Comparison of ENCODE assay signal across 1 cellular context in the genomic region with DNA sequence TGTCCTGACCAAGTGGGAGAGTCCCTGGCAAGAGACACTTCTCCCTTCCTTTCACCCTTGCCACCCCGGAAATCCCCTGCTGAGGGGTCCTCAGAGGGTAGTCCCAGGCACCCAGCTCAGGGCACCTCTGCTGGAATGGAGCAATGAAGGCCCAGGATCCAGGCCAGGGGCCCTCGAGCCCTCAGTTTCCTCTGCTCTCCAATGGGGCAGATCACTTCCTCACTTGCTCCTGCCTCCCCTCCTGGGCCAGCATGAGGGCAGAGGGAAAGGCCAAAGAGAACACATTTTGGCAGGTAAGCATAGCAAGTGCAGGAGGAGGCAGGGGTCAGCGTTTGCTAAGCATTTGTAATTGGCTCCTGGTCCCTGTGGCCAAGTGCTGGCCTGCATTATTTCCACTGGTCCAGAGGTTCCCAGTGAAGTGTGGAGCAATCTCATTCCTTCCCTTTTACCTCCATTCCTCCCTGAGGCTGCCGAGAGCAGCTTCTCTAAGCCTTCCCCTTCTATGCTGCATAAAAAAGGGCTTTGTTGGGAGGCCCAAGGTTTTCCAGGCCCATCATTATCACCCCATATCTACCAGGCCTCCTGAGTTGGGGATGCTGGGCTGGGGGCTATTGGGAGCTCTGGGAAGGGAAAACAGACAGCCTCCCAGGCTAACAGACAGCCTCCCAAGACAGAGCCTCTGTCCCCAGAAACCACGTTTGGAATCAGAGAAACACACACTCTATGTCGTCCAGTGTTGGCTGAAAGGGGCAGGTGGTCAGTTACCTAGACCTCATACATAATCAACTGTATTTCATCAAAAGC.
TF ChIP-seq lines count a peak whose summit lies in the region.

No MANE protein-coding gene starts in this region.

TF ChIP-seq in H1, 55 proteins besides CTCF, POLR2A, EP300 and RAD21:
- TF ChIP-seq ASH2L (IDR thresholded peaks at IDR 0.05; ENCODE audit: low read length) (no peak), SUZ12 (IDR thresholded peaks at IDR 0.05; ENCODE audit: low read length) (peak; percentile 30; the same call in 1 of the 2 replicates)
